8 cellular contexts compared by ENCODE assay signal in genomic region chr1:9182784-9183257, GRCh38. TPM values are rescaled to one million over a fixed set of nuclear protein-coding genes. Genes with fewer than 3 reads are reported as not detected.
DNase-seq lines count a peak whose midpoint lies in the region; ATAC-seq, FAIRE-seq and TF ChIP-seq lines count a peak whose summit lies in the region.

No MANE protein-coding gene starts in this region.

- CTCF ChIA-PET in activated naive CD4-positive, alpha-beta T cell treated with anti-CD3 and anti-CD28 coated beads for 36 hours (lab: Charles Lee), result interaction anchor here (1.1 kb wide), 1 partner anchor 18 kb away, joined by 4 read pairs; no protein-coding TSS in a partner anchor
- CTCF ChIA-PET in K562 (lab: Yijun Ruan, JAX; ENCODE audit: low intra/inter-chr PET ratio), result no interaction called here

- H4K20me1 ChIP-seq in K562 (replicated peaks; ENCODE audit: control insufficient read depth, insufficient read depth, low read length), result 0 out of 2 replicates have a peak, but pooled peaks cover 4% of the 10 kb centered on the region

- POLR2A ChIA-PET in K562 (lab: Yijun Ruan, JAX), result no interaction called here

- H3K36me3 Mint-ChIP-seq in activated naive CD4-positive, alpha-beta T cell treated with anti-CD3 and anti-CD28 coated beads for 36 hours (ENCODE audit: low read depth), result peaks cover 8% of the 10 kb centered on the region

- no peaks in the 10 kb centered on the region for H3K9me3 Mint-ChIP-seq in activated naive CD4-positive, alpha-beta T cell treated with anti-CD3 and anti-CD28 coated beads for 36 hours

- no peak for TF ChIP-seq POLR2A in K562 (conservative IDR thresholded peaks at IDR 0.05)
- no peak for TF ChIP-seq POLR2A in right lobe of liver (IDR thresholded peaks at IDR 0.05)
- TF ChIP-seq POLR2A in transverse colon (IDR thresholded peaks at IDR 0.05), result no peak

- in situ Hi-C loops in K562 (cut with MboI) (no loop called here), transverse colon (cut with MboI; ENCODE audit: low pct_ligation_motif_present in 1 of 4, low pct_unique_long_range_greater_than_20kb in 1 of 4, low sequenced_read_pairs in 3 of 4) (no loop called here)

- WGBS in K562 (ENCODE audit: insufficient coverage, low coverage, missing lambda C conversion rate), result 21% methylated on average over 34 of the region's 47 CpGs
- WGBS in right lobe of liver (ENCODE audit: insufficient coverage, low coverage, low lambda C conversion rate, missing lambda C conversion rate), result no CpG with 5 or more reads among the region's 47 CpGs
- WGBS in transverse colon (ENCODE audit: low coverage in 1 of 2), 2 donors, result 1% methylated on average over 10 of the region's 47 CpGs; no CpG with 5 or more reads in 1 of the 2 donors

- no TSS peak for BruUV-seq in K562 (replicated peaks; lab: Mats Ljungman, UMichigan)

- no peaks in the 10 kb centered on the region; the same call in 1 of the 2 replicates for H3K9me3 ChIP-seq in K562 (replicated peaks; ENCODE audit: control insufficient read depth, insufficient read depth, low read depth, low read length)
- H3K9me3 ChIP-seq in right lobe of liver, result no peaks in the 10 kb centered on the region
- no peaks in the 10 kb centered on the region for H3K9me3 ChIP-seq in transverse colon

- H3K27me3 ChIP-seq in K562 (ENCODE audit: control insufficient read depth in 2 of 2, insufficient read depth in 2 of 2, low read length in 2 of 2) (peaks cover 14 to 51% of the 10 kb centered on the region in 2 experiments; a peak in 4 of 5 replicates), right lobe of liver (no peaks in the 10 kb centered on the region), transverse colon (peaks cover 17% of the 10 kb centered on the region)

- peak overlapping the region; percentile 80 for H3K4me3 Mint-ChIP-seq in activated naive CD4-positive, alpha-beta T cell treated with anti-CD3 and anti-CD28 coated beads for 36 hours

- no peak overlapping the region for H3K4me2 ChIP-seq in K562 (ENCODE audit: insufficient read depth, low read length)

- H3K4me3 ChIP-seq in K562 (no peak overlapping the region), right lobe of liver (peak overlapping the region; percentile 50 to 67 (median 64)), transverse colon (peak overlapping the region; percentile 61 to 79 (median 70))

- TF ChIP-seq CTCF in K562 (IDR thresholded peaks at IDR 0.05 in 2 of 3, conservative IDR thresholded peaks at IDR 0.05 in 1 of 3; ENCODE audit: insufficient read depth in 2 of 3, low read depth in 1 of 3, low read length in 3 of 3) (no peak), right lobe of liver (IDR thresholded peaks at IDR 0.05) (no peak), transverse colon (IDR thresholded peaks at IDR 0.05) (no peak)

- no peak overlapping the region for H3K27ac Mint-ChIP-seq in activated naive CD4-positive, alpha-beta T cell treated with anti-CD3 and anti-CD28 coated beads for 36 hours

- H3K9me1 ChIP-seq in K562 (ENCODE audit: control insufficient read depth, insufficient read depth, low read length), result no peaks in the 10 kb centered on the region

- H3K9ac ChIP-seq in K562 (ENCODE audit: insufficient read depth in 1 of 2, low read depth in 2 of 2, low read length in 2 of 2), result no peak overlapping the region

- peaks cover 6% of the 10 kb centered on the region for H3K4me1 Mint-ChIP-seq in activated naive CD4-positive, alpha-beta T cell treated with anti-CD3 and anti-CD28 coated beads for 36 hours (ENCODE audit: low read depth)

- peaks cover 0 to 15% of the 10 kb centered on the region in 2 experiments; a peak in 1 of 5 replicates for H3K4me1 ChIP-seq in K562 (replicated peaks in 1 of 2; ENCODE audit: control insufficient read depth in 2 of 2, insufficient read depth in 2 of 2, low read length in 2 of 2)
- H3K4me1 ChIP-seq in right lobe of liver, result peaks cover 0 to 3% (median 0%) of the 10 kb centered on the region in 4 donors
- peaks cover 0 to 34% (median 29%) of the 10 kb centered on the region in 4 donors for H3K4me1 ChIP-seq in transverse colon

- FAIRE-seq in K562 (lab: Jason Lieb, UNC), result no peak

- TF ChIP-seq EP300 in K562 (IDR thresholded peaks at IDR 0.05; ENCODE audit: low read length) (no peak), transverse colon (IDR thresholded peaks at IDR 0.05; ENCODE audit: low read depth) (no peak)

- peak; percentile 12 for DNase-seq in activated naive CD4-positive, alpha-beta T cell treated with anti-CD3 and anti-CD28 coated beads for 36 hours
- no peak for DNase-seq in activated naive CD4-positive, alpha-beta T cell treated with anti-CD3 and anti-CD28 coated beads, Interleukin-2, amount 50 U/mL, for 16 hours
- DNase-seq in K562 (ENCODE audit: extremely low read depth in 1 of 4, low spot score in 3 of 4) (no peak), right lobe of liver (no peak), transverse colon (no peak), NCI-H1930 (lab: John Stamatoyannopoulos, UW) (no peak)

- H3K79me2 ChIP-seq in K562 (ENCODE audit: control insufficient read depth, insufficient read depth, low read length), result no peaks in the 10 kb centered on the region

- TF ChIP-seq RAD21 in K562 (CRISPR knock-in tag; conservative IDR thresholded peaks at IDR 0.05 in 1 of 2, IDR thresholded peaks at IDR 0.05 in 1 of 2), result no peak

- no peaks in the 10 kb centered on the region for H3K36me3 ChIP-seq in K562 (ENCODE audit: control insufficient read depth, insufficient read depth, low read length)
- H3K36me3 ChIP-seq in right lobe of liver, result no peaks in the 10 kb centered on the region
- no peaks in the 10 kb centered on the region for H3K36me3 ChIP-seq in transverse colon

- H3K27me3 Mint-ChIP-seq in activated naive CD4-positive, alpha-beta T cell treated with anti-CD3 and anti-CD28 coated beads for 36 hours (ENCODE audit: low read depth), result peaks cover 25% of the 10 kb centered on the region

- intact Hi-C loops in activated naive CD4-positive, alpha-beta T cell treated with anti-CD3 and anti-CD28 coated beads for 36 hours (cut with micrococcal nuclease), result loop anchor here (5.0 kb wide), 2 partner anchors 49 to 56 kb away; partner anchors contain the start of genes GPR157 and H6PD
- intact Hi-C loops in K562 (cut with micrococcal nuclease) (no loop called here), right lobe of liver (cut with DNase I) (loop anchor here in 1 of 2 donors (10.0 kb wide), 1 partner anchor 258 kb away; no protein-coding TSS in a partner anchor), transverse colon (cut with DNase I; ENCODE audit: low total_unique reads) (no loop called here)

- ATAC-seq in K562 (no peak), right lobe of liver (peak in 1 of 4 donors; percentile 3), GM18873 (IDR thresholded peaks at IDR 0.05; ENCODE audit: low FRiP score, unreplicated experiment) (no peak), GM21576 (IDR thresholded peaks at IDR 0.05; ENCODE audit: unreplicated experiment) (no peak)

- H2AFZ ChIP-seq in K562 (ENCODE audit: low read depth, low read length), result no peak overlapping the region

- H3K27ac ChIP-seq in K562 (ENCODE audit: extremely low read depth, low read depth, low read length), result no peak overlapping the region
- H3K27ac ChIP-seq in right lobe of liver, result peak overlapping the region in 1 of 3 donors; percentile 78
- H3K27ac ChIP-seq in transverse colon, result peak overlapping the region in 3 of 4 donors; percentile 61 to 67 (median 63)

RNA-seq across cellular contexts. Expression of gene H6PD, which starts 51.8 kb away (rescaled TPM):
- 1 to 10 TPM; 7.8 to 8.3 TPM for total RNA-seq in activated naive CD4-positive, alpha-beta T cell treated with anti-CD3 and anti-CD28 coated beads for 36 hours
- total RNA-seq in K562 (2011; cell fraction: chromatin; rRNA removed; ENCODE audit: low replicate concordance), result 1.6 and 4.4 TPM in 2 replicates
- total RNA-seq in K562 (2011; cell fraction: nucleolus; rRNA removed), result 3.2 and 3.8 TPM in 2 replicates
- 3.3 and 3.5 TPM in 2 replicates for total RNA-seq in K562 (2011; cell fraction: nucleoplasm; rRNA removed)
- total RNA-seq in K562 (2014; rRNA removed), result 1.0 and 1.5 TPM in 2 replicates
- total RNA-seq in K562 (2014; rRNA removed; fragmentation: Illumina TruSeq; extraction: Trizol), result 0.84 and 1.2 TPM in 2 replicates
- 1.5 and 1.7 TPM in 2 replicates for total RNA-seq in K562 (2015; rRNA removed; fragmentation: Illumina TruSeq; extraction: Trizol)
- 1.8 and 2.5 TPM in 2 replicates for total RNA-seq in K562 (2021)
- polyA plus RNA-seq in K562 (2011; rRNA removed), result 0.82 and 1.9 TPM in 2 replicates
- 1.4 and 1.8 TPM in 2 replicates for polyA plus RNA-seq in K562 (2011; cell fraction: cytosol; rRNA removed)
- polyA plus RNA-seq in K562 (2011; cell fraction: nucleus; rRNA removed), result 1.7 and 1.8 TPM in 2 replicates
- polyA plus RNA-seq in K562 (2012), result 1.5 and 6.3 TPM in 2 replicates
- polyA plus RNA-seq in K562 (2014; fragmentation: Illumina TruSeq; extraction: Trizol), result 0.95 and 1.1 TPM in 2 replicates
- under 1 TPM; 0.04 to 0.08 TPM for polyA plus RNA-seq in K562 (2014; fragmentation: Nextera tagmentation; extraction: Ambion mirVana)
- polyA plus RNA-seq in K562 (2014; rRNA removed), result 1.1 and 1.2 TPM in 2 replicates
- polyA minus RNA-seq in K562 (2011; rRNA and poly(A)+ RNA removed), result 0.95 and 1.0 TPM in 2 replicates
- 1.7 and 2.8 TPM in 2 replicates for polyA minus RNA-seq in K562 (2011; cell fraction: cytosol; rRNA and poly(A)+ RNA removed)
- polyA minus RNA-seq in K562 (2011; cell fraction: nucleus; rRNA and poly(A)+ RNA removed), result 0.81 and 1.00 TPM in 2 replicates
- 100 to 1,000 TPM; 102 to 158 (median 120) TPM for total RNA-seq in right lobe of liver
- 10 to 100 TPM; 24.1 to 49.4 (median 26.7) TPM for total RNA-seq in transverse colon

RNA-seq across cellular contexts. Expression of gene GPR157, which starts 53.9 kb away (rescaled TPM):
- 1 to 10 TPM in 1 of 2 experiments, under 1 TPM in 1; 0.94 to 2.3 TPM for total RNA-seq in activated naive CD4-positive, alpha-beta T cell treated with anti-CD3 and anti-CD28 coated beads for 36 hours
- total RNA-seq in K562 (2011; cell fraction: chromatin; rRNA removed; ENCODE audit: low replicate concordance), result 0.12 and 0.14 TPM in 2 replicates
- 0.26 and 1.2 TPM in 2 replicates for total RNA-seq in K562 (2011; cell fraction: nucleolus; rRNA removed)
- 0.22 and 0.61 TPM in 2 replicates for total RNA-seq in K562 (2011; cell fraction: nucleoplasm; rRNA removed)
- 0.08 TPM in 1 of 2 replicates, not detected in the other for total RNA-seq in K562 (2014; rRNA removed)
- 0.03 TPM in 1 of 2 replicates, not detected in the other for total RNA-seq in K562 (2014; rRNA removed; fragmentation: Illumina TruSeq; extraction: Trizol)
- total RNA-seq in K562 (2015; rRNA removed; fragmentation: Illumina TruSeq; extraction: Trizol), result 0.04 TPM in 2 replicates
- total RNA-seq in K562 (2021), result 0.18 and 0.87 TPM in 2 replicates
- 0.04 TPM in 1 of 2 replicates, not detected in the other for polyA plus RNA-seq in K562 (2011; rRNA removed)
- polyA plus RNA-seq in K562 (2011; cell fraction: cytosol; rRNA removed), result 0.01 and 0.06 TPM in 2 replicates
- 0.01 and 0.14 TPM in 2 replicates for polyA plus RNA-seq in K562 (2011; cell fraction: nucleus; rRNA removed)
- polyA plus RNA-seq in K562 (2012), result 0.19 and 1.0 TPM in 2 replicates
- polyA plus RNA-seq in K562 (2014; fragmentation: Illumina TruSeq; extraction: Trizol), result 0.03 and 0.04 TPM in 2 replicates
- polyA plus RNA-seq in K562 (2014; fragmentation: Nextera tagmentation; extraction: Ambion mirVana), result not detected
- polyA plus RNA-seq in K562 (2014; rRNA removed), result 0.01 and 0.05 TPM in 2 replicates
- polyA minus RNA-seq in K562 (2011; rRNA and poly(A)+ RNA removed), result 0.04 TPM in 1 of 2 replicates, not detected in the other
- polyA minus RNA-seq in K562 (2011; cell fraction: cytosol; rRNA and poly(A)+ RNA removed), result 0.46 TPM in 1 of 2 replicates, not detected in the other
- 0.33 and 0.40 TPM in 2 replicates for polyA minus RNA-seq in K562 (2011; cell fraction: nucleus; rRNA and poly(A)+ RNA removed)
- total RNA-seq in right lobe of liver, result 10 to 100 TPM in 1 of 6 experiments, 1 to 10 TPM in 5; 5.6 to 12.5 (median 7.0) TPM
- 10 to 100 TPM in 2 of 4 donors, 1 to 10 TPM in 2; 6.4 to 14.3 (median 9.8) TPM for total RNA-seq in transverse colon
